ENCODE assay signal across 14 cellular contexts in the genomic region with DNA sequence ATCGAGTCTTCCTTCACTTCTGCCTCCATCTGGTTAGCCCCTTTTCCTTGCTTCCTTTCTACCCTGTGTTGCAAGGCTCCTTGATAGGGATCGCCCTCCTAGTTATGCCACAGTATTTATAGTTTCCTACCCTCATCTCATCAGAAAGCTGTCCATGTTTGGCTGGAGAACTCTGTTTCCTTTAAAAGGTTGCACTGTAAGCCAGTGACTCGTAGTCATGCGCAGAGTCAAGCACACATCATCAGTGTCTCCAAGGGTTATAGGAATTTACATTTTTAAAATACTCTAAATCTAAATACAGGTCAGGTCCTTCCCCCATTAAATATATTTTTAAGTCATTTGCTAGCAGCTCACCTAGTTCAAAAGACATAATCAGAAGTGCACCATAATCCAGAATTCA.
A peak's percentile ranks its signal among the peaks of the same experiment; 100 is the strongest.
DNase-seq lines count a peak whose midpoint lies in the region; ATAC-seq lines count a peak whose summit lies in the region.
"Had no signal": no experiment of that assay in that cellular context is flagged by ENCODE, and none has a peak within 500 bp of the region (broad histone marks: within the 10 kb centered on the region; RNA-seq: fewer than 3 reads in every experiment).

No MANE protein-coding gene starts in this region.

- no peak overlapping the region for H3K9ac ChIP-seq in HUES64 (ENCODE audit: low read depth, low read length)

- peak; percentile 43 for DNase-seq in A172 (ENCODE audit: low spot score)
- DNase-seq in caudate nucleus (lab: John Stamatoyannopoulos, UW): no peak
- DNase-seq in hepatic stellate cell (ENCODE audit: low spot score): peak; percentile 30
- DNase-seq in activated naive CD4-positive, alpha-beta T cell treated with anti-CD3 and anti-CD28 coated beads, Interleukin-2, amount 50 U/mL, for 72 hours (ENCODE audit: low spot score in 2 of 2): no peak
- no peak for DNase-seq in stimulated activated CD4-positive, alpha-beta T cell treated with anti-CD3 and anti-CD28 coated beads, Interleukin-12 subunit alpha, Interleukin-12 subunit beta, amount 100 ng/mL, for 4 hours
- DNase-seq in HPDE6-E6E7 (ENCODE audit: extremely low spot score): no peak
- DNase-seq: adrenal gland; naive thymus-derived CD8-positive, alpha-beta T cell; NCI-H1694 treated with DMSO at 0.1 percent for 48 hours; transverse colon had no signal

- H3K27ac Mint-ChIP-seq in activated naive CD4-positive, alpha-beta T cell treated with anti-CD3 and anti-CD28 coated beads, Interleukin-2, amount 50 U/mL, for 72 hours: no peak overlapping the region

- H3K36me3 ChIP-seq in HUES64 (ENCODE audit: insufficient read depth, low read length): peaks cover 29% of the 10 kb centered on the region
- H3K36me3 ChIP-seq: SJSA1, transverse colon had no signal

- WGBS in HUES64: 94% methylated on average over 4 of the region's 4 CpGs

- no peak for ATAC-seq in activated naive CD4-positive, alpha-beta T cell treated with anti-CD3 and anti-CD28 coated beads, Interleukin-2, amount 50 U/mL, for 72 hours
- ATAC-seq in HG02571 (IDR thresholded peaks at IDR 0.05; ENCODE audit: unreplicated experiment): no peak
- ATAC-seq: naive thymus-derived CD8-positive, alpha-beta T cell had no signal

- H3K9me3 ChIP-seq in HUES64 (ENCODE audit: insufficient read depth, low read depth, low read length): no peaks in the 10 kb centered on the region
- H3K9me3 ChIP-seq: adrenal gland, SJSA1, transverse colon had no signal

- no peak overlapping the region for H3K4me3 ChIP-seq in HUES64 (ENCODE audit: low read length)
- H3K4me3 ChIP-seq: adrenal gland, SJSA1, transverse colon had no signal

- no peaks in the 10 kb centered on the region for H3K9me3 Mint-ChIP-seq in activated naive CD4-positive, alpha-beta T cell treated with anti-CD3 and anti-CD28 coated beads, Interleukin-2, amount 50 U/mL, for 72 hours
- H3K9me3 Mint-ChIP-seq: H9; naive thymus-derived CD8-positive, alpha-beta T cell had no signal

- no peaks in the 10 kb centered on the region for H3K27me3 ChIP-seq in HUES64 (ENCODE audit: insufficient read depth, low read length)
- H3K27me3 ChIP-seq: adrenal gland, SJSA1, transverse colon had no signal

- H3K36me3 Mint-ChIP-seq in activated naive CD4-positive, alpha-beta T cell treated with anti-CD3 and anti-CD28 coated beads, Interleukin-2, amount 50 U/mL, for 72 hours: no peaks in the 10 kb centered on the region
- H3K36me3 Mint-ChIP-seq: naive thymus-derived CD8-positive, alpha-beta T cell had no signal

- peak overlapping the region; percentile 4; the same call in 1 of the 2 replicates for H3K27ac ChIP-seq in HUES64 (ENCODE audit: low read depth, low read length)
- peak overlapping the region; percentile 30 for H3K27ac ChIP-seq in caudate nucleus (ENCODE audit: low read depth, low read length)
- H3K27ac ChIP-seq: adrenal gland, SJSA1, transverse colon had no signal

- H3K4me1 ChIP-seq in HUES64 (ENCODE audit: insufficient read depth, low read length): peaks cover 24% of the 10 kb centered on the region
- H3K4me1 ChIP-seq: adrenal gland, SJSA1, transverse colon had no signal

Comparison
In these comparisons a context has a peak if more than half of its experiments do, and no peak if none do; other contexts are left out.
1. DNase-seq: peak in A172 (single experiment) and hepatic stellate cell (single experiment); none in caudate nucleus (0 of 61), activated naive CD4-positive, alpha-beta T cell treated with anti-CD3 and anti-CD28 coated beads, Interleukin-2, amount 50 U/mL, for 72 hours (0 of 2), stimulated activated CD4-positive, alpha-beta T cell treated with anti-CD3 and anti-CD28 coated beads, Interleukin-12 subunit alpha, Interleukin-12 subunit beta, amount 100 ng/mL, for 4 hours (single experiment) and HPDE6-E6E7 (single experiment).